In genomic region chr3:186825294-186825821, GRCh38 we compare ENCODE assay signal across 9 cellular contexts. TPM values are rescaled to one million over a fixed set of nuclear protein-coding genes. Genes with fewer than 3 reads are reported as not detected.
DNase-seq lines count a peak whose midpoint lies in the region; ATAC-seq and TF ChIP-seq lines count a peak whose summit lies in the region.
"Had no signal": no experiment of that assay in that cellular context is flagged by ENCODE, and none has a peak within 500 bp of the region (broad histone marks: within the 10 kb centered on the region; RNA-seq: fewer than 3 reads in every experiment).

No MANE protein-coding gene starts in this region.

- intact Hi-C loops in left lung (cut with DNase I) = no loop called here

- H3K27me3 ChIP-seq in BLaER1 treated with 17β-estradiol and CSF1 and Interleukin-3, amounts not matched to agents 10 nM and 100 nM = peaks cover 52 to 65% (median 58%) of the 10 kb centered on the region in 11 experiments
- H3K27me3 ChIP-seq in left lung = peaks cover 48 to 76% of the 10 kb centered on the region in 2 donors

- no peaks in the 10 kb centered on the region for H3K9me3 ChIP-seq in BLaER1 treated with 17β-estradiol and CSF1 and Interleukin-3, amounts not matched to agents 10 nM and 100 nM (replicated peaks in 1 of 11)
- no peaks in the 10 kb centered on the region for H3K9me3 ChIP-seq in left lung
- H3K9me3 ChIP-seq: ascending aorta had no signal

- H3K9ac ChIP-seq in BLaER1 treated with 17β-estradiol and CSF1 and Interleukin-3, amounts not matched to agents 10 nM and 100 nM = peak overlapping the region in 8 of 11 experiments; percentile 88 to 95 (median 92); a peak in 14 of 22 replicates

- peak; percentile 75 for DNase-seq in NCI-H146 treated with DMSO at 0.1 percent for 48 hours (lab: John Stamatoyannopoulos, UW; ENCODE audit: unreplicated experiment)
- peak; percentile 84 for DNase-seq in astrocyte of the hippocampus (ENCODE audit: low read depth, low spot score)
- peak in 1 of 2 donors; percentile 75 for DNase-seq in left lung
- DNase-seq in stimulated activated naive CD4-positive, alpha-beta T cell treated with Interleukin-2 at 50 U/mL for 16 hours (lab: John Stamatoyannopoulos, UW) = peak; percentile 30
- DNase-seq in SW 1271 (lab: John Stamatoyannopoulos, UW) = no peak
- no peak for DNase-seq in T-helper 9 cell

- H3K27ac ChIP-seq in BLaER1 treated with 17β-estradiol and CSF1 and Interleukin-3, amounts not matched to agents 10 nM and 100 nM = peak overlapping the region in 7 of 11 experiments; percentile 26 to 92 (median 53); a peak in 11 of 22 replicates
- no peak overlapping the region for H3K27ac ChIP-seq in left lung
- H3K27ac ChIP-seq: ascending aorta had no signal

- H3K4me3 ChIP-seq in BLaER1 treated with 17β-estradiol and CSF1 and Interleukin-3, amounts not matched to agents 10 nM and 100 nM = peak overlapping the region in 7 of 10 experiments; percentile 75 to 87 (median 79); a peak in 12 of 20 replicates
- no peak overlapping the region for H3K4me3 ChIP-seq in left lung

- no peaks in the 10 kb centered on the region for H3K36me3 ChIP-seq in BLaER1 treated with 17β-estradiol and CSF1 and Interleukin-3, amounts not matched to agents 10 nM and 100 nM
- no peaks in the 10 kb centered on the region for H3K36me3 ChIP-seq in left lung
- H3K36me3 ChIP-seq: ascending aorta had no signal

- peak overlapping the region; percentile 90 to 100 (median 95) for H3K4me2 ChIP-seq in BLaER1 treated with 17β-estradiol and CSF1 and Interleukin-3, amounts not matched to agents 10 nM and 100 nM

- peaks cover 26 to 44% (median 34%) of the 10 kb centered on the region in 10 experiments for H3K4me1 ChIP-seq in BLaER1 treated with 17β-estradiol and CSF1 and Interleukin-3, amounts not matched to agents 10 nM and 100 nM
- H3K4me1 ChIP-seq in left lung = peaks cover 0 to 20% of the 10 kb centered on the region in 2 donors

- peaks cover 0 to 18% (median 3%) of the 10 kb centered on the region in 11 experiments; a peak in 5 of 22 replicates for H4K20me1 ChIP-seq in BLaER1 treated with 17β-estradiol and CSF1 and Interleukin-3, amounts not matched to agents 10 nM and 100 nM

- ATAC-seq in left lung (peak; percentile 9), GM21717 (IDR thresholded peaks at IDR 0.05; ENCODE audit: unreplicated experiment) (no peak)

- no peak for TF ChIP-seq CTCF in left lung (IDR thresholded peaks at IDR 0.05)

RNA-seq across cellular contexts. Expression of gene ADIPOQ, which starts 17.2 kb away (rescaled TPM):
- not detected for total RNA-seq in left lung

RNA-seq across cellular contexts. Expression of gene RFC4, which starts 19.1 kb away (rescaled TPM):
- 10 to 100 TPM; 12.9 to 21.1 TPM for total RNA-seq in left lung

RNA-seq across cellular contexts. Expression of gene EIF4A2, which starts 42.0 kb away (rescaled TPM):
- 100 to 1,000 TPM; 344 to 435 TPM for total RNA-seq in left lung

Comparison
In these comparisons a context has a peak if more than half of its experiments do, and no peak if none do; other contexts are left out.
1. H3K27ac ChIP-seq: peak in BLaER1 treated with 17β-estradiol and CSF1 and Interleukin-3, amounts not matched to agents 10 nM and 100 nM (7 of 11); none in left lung (0 of 2).
2. H3K4me3 ChIP-seq: peak in BLaER1 treated with 17β-estradiol and CSF1 and Interleukin-3, amounts not matched to agents 10 nM and 100 nM (7 of 10); none in left lung (0 of 2).
3. DNase-seq: peak in NCI-H146 treated with DMSO at 0.1 percent for 48 hours (single experiment), astrocyte of the hippocampus (single experiment) and stimulated activated naive CD4-positive, alpha-beta T cell treated with Interleukin-2 at 50 U/mL for 16 hours (single experiment); none in SW 1271 (0 of 2) and T-helper 9 cell (single experiment).